1 cellular context compared by ENCODE assay signal in genomic region chr11:64246874-64247728, GRCh38.
A peak's percentile ranks its signal among the peaks of the same experiment; 100 is the strongest.
TF ChIP-seq lines count a peak whose summit lies in the region.

Gene PPP1R14B, minus strand, starts transcription at chr11:64246943. Its CDS starts 270 bp downstream, at chr11:64246673.

TF ChIP-seq in HepG2, 621 proteins besides CTCF, POLR2A, EP300 and RAD21 (continued from another document and continues in another):
- TF ChIP-seq PHF5A (CRISPR knock-in tag; IDR thresholded peaks at IDR 0.05; ENCODE audit: low read depth, unreplicated experiment) (no peak), ZNF350 (CRISPR knock-in tag; IDR thresholded peaks at IDR 0.05; ENCODE audit: borderline replicate concordance, low read depth) (peak; percentile 78; the same call in 1 of the 2 replicates), MAF1 (CRISPR knock-in tag; IDR thresholded peaks at IDR 0.05; ENCODE audit: borderline replicate concordance) (no peak), WIZ (CRISPR knock-in tag; IDR thresholded peaks at IDR 0.05) (0 out of 2 replicates have a peak, but pooled peaks have one; percentile 24), GRHL1 (CRISPR knock-in tag; conservative IDR thresholded peaks at IDR 0.05) (no peak), ZSCAN9 (CRISPR knock-in tag; IDR thresholded peaks at IDR 0.05; ENCODE audit: borderline replicate concordance) (no peak), HOMEZ (CRISPR knock-in tag; IDR thresholded peaks at IDR 0.05; ENCODE audit: low read depth) (0 out of 2 replicates have a peak, but pooled peaks have one; percentile 6), NFYB (CRISPR knock-in tag; IDR thresholded peaks at IDR 0.05) (peak; percentile 41; the same call in 1 of the 2 replicates), CREB1 (IDR thresholded peaks at IDR 0.05) (no peak), CREB1 (CRISPR knock-in tag; IDR thresholded peaks at IDR 0.05) (no peak), TOE1 (CRISPR knock-in tag; IDR thresholded peaks at IDR 0.05) (no peak), ZNF326 (CRISPR knock-in tag; IDR thresholded peaks at IDR 0.05; ENCODE audit: borderline replicate concordance) (no peak), ISL2 (CRISPR knock-in tag; IDR thresholded peaks at IDR 0.05) (0 out of 2 replicates have a peak, but pooled peaks have one; percentile 15), NFIC (IDR thresholded peaks at IDR 0.05; ENCODE audit: low read length) (no peak), ZNF574 (CRISPR knock-in tag; IDR thresholded peaks at IDR 0.05) (peak; percentile 92), ZNF136 (CRISPR knock-in tag; IDR thresholded peaks at IDR 0.05; ENCODE audit: low read depth) (0 out of 2 replicates have a peak, but pooled peaks have one; percentile 20), SKI (IDR thresholded peaks at IDR 0.05; ENCODE audit: partially characterized antibody) (no peak), U2AF1 (optimal IDR thresholded peaks at IDR 0.05; ENCODE audit: low read depth, low read length) (no peak), ZBTB1 (CRISPR knock-in tag; IDR thresholded peaks at IDR 0.05; ENCODE audit: borderline replicate concordance) (no peak), HNF1B (CRISPR knock-in tag; IDR thresholded peaks at IDR 0.05) (peak; percentile 65), GTF3A (CRISPR knock-in tag; conservative IDR thresholded peaks at IDR 0.05) (no peak), HNRNPH1 (optimal IDR thresholded peaks at IDR 0.05; ENCODE audit: low read depth, low read length) (no peak), MXD4 (CRISPR knock-in tag; IDR thresholded peaks at IDR 0.05) (peak; percentile 77; the same call in 1 of the 2 replicates), SMAD1 (CRISPR knock-in tag; IDR thresholded peaks at IDR 0.05; ENCODE audit: borderline replicate concordance, low read depth) (no peak), ZNF660 (CRISPR knock-in tag; IDR thresholded peaks at IDR 0.05; ENCODE audit: borderline replicate concordance, low read depth) (no peak), ZNF547 (CRISPR knock-in tag; IDR thresholded peaks at IDR 0.05) (peak; percentile 29; the same call in 1 of the 2 replicates), MYC (CRISPR knock-in tag; IDR thresholded peaks at IDR 0.05; ENCODE audit: borderline replicate concordance) (peak; percentile 87), ZNF639 (CRISPR knock-in tag; conservative IDR thresholded peaks at IDR 0.05) (peak; percentile 73), MIER3 (CRISPR knock-in tag; IDR thresholded peaks at IDR 0.05; ENCODE audit: borderline replicate concordance) (no peak; the same call in 1 of the 2 replicates), ZBTB7A (CRISPR knock-in tag; IDR thresholded peaks at IDR 0.05) (no peak; the same call in 1 of the 2 replicates), PTBP1 (IDR thresholded peaks at IDR 0.05; ENCODE audit: low read depth, low read length, poor library complexity, severe bottlenecking) (no peak), XBP1 (CRISPR knock-in tag; IDR thresholded peaks at IDR 0.05) (no peak), ZFP82 (CRISPR knock-in tag; IDR thresholded peaks at IDR 0.05; ENCODE audit: borderline replicate concordance) (no peak), ZNF501 (CRISPR knock-in tag; IDR thresholded peaks at IDR 0.05) (peak; percentile 76)
- TF ChIP-seq, protein P1, sequence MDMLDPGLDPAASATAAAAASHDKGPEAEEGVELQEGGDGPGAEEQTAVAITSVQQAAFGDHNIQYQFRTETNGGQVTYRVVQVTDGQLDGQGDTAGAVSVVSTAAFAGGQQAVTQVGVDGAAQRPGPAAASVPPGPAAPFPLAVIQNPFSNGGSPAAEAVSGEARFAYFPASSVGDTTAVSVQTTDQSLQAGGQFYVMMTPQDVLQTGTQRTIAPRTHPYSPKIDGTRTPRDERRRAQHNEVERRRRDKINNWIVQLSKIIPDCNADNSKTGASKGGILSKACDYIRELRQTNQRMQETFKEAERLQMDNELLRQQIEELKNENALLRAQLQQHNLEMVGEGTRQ (IDR thresholded peaks at IDR 0.05; ENCODE audit: low read depth, low read length): no peak
- TF ChIP-seq, protein P1 (CRISPR knock-in tag; IDR thresholded peaks at IDR 0.05; ENCODE audit: borderline replicate concordance): 0 out of 2 replicates have a peak, but pooled peaks have one; percentile 30
- TF ChIP-seq, protein P2, sequence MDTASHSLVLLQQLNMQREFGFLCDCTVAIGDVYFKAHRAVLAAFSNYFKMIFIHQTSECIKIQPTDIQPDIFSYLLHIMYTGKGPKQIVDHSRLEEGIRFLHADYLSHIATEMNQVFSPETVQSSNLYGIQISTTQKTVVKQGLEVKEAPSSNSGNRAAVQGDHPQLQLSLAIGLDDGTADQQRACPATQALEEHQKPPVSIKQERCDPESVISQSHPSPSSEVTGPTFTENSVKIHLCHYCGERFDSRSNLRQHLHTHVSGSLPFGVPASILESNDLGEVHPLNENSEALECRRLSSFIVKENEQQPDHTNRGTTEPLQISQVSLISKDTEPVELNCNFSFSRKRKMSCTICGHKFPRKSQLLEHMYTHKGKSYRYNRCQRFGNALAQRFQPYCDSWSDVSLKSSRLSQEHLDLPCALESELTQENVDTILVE (CRISPR knock-in tag; IDR thresholded peaks at IDR 0.05): peak; percentile 47; the same call in 1 of the 2 replicates
- TF ChIP-seq, protein P3, sequence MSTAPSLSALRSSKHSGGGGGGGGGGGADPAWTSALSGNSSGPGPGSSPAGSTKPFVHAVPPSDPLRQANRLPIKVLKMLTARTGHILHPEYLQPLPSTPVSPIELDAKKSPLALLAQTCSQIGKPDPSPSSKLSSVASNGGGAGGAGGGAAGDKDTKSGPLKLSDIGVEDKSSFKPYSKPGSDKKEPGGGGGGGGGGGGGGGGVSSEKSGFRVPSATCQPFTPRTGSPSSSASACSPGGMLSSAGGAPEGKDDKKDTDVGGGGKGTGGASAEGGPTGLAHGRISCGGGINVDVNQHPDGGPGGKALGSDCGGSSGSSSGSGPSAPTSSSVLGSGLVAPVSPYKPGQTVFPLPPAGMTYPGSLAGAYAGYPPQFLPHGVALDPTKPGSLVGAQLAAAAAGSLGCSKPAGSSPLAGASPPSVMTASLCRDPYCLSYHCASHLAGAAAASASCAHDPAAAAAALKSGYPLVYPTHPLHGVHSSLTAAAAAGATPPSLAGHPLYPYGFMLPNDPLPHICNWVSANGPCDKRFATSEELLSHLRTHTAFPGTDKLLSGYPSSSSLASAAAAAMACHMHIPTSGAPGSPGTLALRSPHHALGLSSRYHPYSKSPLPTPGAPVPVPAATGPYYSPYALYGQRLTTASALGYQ (CRISPR knock-in tag; IDR thresholded peaks at IDR 0.05): no peak
- TF ChIP-seq, protein P4, sequence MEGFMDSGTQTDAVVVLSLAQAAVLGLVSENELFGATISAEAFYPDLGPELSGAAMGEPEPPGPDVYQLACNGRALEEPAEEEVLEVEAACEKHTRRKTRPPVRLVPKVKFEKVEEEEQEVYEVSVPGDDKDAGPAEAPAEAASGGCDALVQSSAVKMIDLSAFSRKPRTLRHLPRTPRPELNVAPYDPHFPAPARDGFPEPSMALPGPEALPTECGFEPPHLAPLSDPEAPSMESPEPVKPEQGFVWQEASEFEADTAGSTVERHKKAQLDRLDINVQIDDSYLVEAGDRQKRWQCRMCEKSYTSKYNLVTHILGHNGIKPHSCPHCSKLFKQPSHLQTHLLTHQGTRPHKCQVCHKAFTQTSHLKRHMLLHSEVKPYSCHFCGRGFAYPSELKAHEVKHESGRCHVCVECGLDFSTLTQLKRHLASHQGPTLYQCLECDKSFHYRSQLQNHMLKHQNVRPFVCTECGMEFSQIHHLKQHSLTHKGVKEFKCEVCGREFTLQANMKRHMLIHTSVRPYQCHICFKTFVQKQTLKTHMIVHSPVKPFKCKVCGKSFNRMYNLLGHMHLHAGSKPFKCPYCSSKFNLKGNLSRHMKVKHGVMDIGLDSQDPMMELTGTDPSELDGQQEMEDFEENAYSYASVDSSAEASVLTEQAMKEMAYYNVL (CRISPR knock-in tag; IDR thresholded peaks at IDR 0.05; ENCODE audit: borderline replicate concordance): no peak
- TF ChIP-seq, protein P5, sequence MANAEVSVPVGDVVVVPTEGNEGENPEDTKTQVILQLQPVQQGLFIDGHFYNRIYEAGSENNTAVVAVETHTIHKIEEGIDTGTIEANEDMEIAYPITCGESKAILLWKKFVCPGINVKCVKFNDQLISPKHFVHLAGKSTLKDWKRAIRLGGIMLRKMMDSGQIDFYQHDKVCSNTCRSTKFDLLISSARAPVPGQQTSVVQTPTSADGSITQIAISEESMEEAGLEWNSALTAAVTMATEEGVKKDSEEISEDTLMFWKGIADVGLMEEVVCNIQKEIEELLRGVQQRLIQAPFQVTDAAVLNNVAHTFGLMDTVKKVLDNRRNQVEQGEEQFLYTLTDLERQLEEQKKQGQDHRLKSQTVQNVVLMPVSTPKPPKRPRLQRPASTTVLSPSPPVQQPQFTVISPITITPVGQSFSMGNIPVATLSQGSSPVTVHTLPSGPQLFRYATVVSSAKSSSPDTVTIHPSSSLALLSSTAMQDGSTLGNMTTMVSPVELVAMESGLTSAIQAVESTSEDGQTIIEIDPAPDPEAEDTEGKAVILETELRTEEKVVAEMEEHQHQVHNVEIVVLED (CRISPR knock-in tag; IDR thresholded peaks at IDR 0.05; ENCODE audit: borderline replicate concordance): peak; percentile 64; the same call in 1 of the 2 replicates
